1 cellular context compared by ENCODE assay signal in genomic region chr18:46393230-46393629, GRCh38.
TF ChIP-seq lines count a peak whose summit lies in the region.

No MANE protein-coding gene starts in this region.

TF ChIP-seq in GM23338, 12 proteins besides CTCF, POLR2A, EP300 and RAD21 (continued from another document):
- TF ChIP-seq ZNF462 (CRISPR knock-in tag; IDR thresholded peaks at IDR 0.05) = no peak
